Comparison of ENCODE assay signal across 12 cellular contexts in the genomic region with DNA sequence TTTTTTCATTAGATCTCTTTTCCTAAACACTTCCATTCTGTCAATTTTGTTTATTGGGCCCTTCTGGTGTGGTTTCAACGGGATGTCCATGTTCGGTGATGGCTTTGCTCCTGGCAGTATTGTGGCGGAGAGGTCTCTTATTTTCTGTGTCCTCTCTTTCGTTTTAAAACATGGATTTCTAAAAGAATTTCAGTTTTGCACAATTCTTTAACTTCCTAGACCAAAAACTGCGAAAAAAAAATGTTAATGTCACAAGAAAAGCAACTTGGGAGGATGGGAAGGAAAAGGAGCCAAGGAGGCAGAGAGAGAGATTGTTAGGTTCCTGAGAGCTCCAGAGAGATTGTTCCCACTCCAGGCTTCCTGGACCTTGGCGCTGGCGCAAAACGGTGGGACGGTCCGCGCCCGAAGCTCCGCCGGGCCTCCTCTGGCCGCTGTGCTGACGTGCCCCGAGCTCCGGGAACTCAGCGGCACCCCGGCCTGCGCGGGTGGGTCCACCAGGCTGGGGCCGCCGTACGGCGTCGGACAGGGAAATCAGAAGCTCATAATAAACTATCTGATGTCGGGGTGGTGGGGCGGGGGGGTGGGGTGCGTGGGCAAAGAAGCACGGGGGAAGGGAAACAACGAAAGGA. TPM values are rescaled to one million over a fixed set of nuclear protein-coding genes. Genes with fewer than 3 reads are reported as not detected.
A peak's percentile ranks its signal among the peaks of the same experiment; 100 is the strongest.
DNase-seq lines count a peak whose midpoint lies in the region; ATAC-seq and TF ChIP-seq lines count a peak whose summit lies in the region.
"Had no signal": no experiment of that assay in that cellular context is flagged by ENCODE, and none has a peak within 500 bp of the region (broad histone marks: within the 10 kb centered on the region; RNA-seq: fewer than 3 reads in every experiment).

No MANE protein-coding gene starts in this region.

- H3K23ac ChIP-seq in neuronal stem cell (ENCODE audit: low read depth, low read length, poor library complexity), result no peak overlapping the region

- peak overlapping the region; percentile 49 for H3K4me3 ChIP-seq in HUES64 (ENCODE audit: low read length)
- H3K4me3 ChIP-seq in endodermal cell (ENCODE audit: low read length), result no peak overlapping the region
- H3K4me3 ChIP-seq in neuronal stem cell (ENCODE audit: low read length in 2 of 2), result peak overlapping the region in 1 of 2 donors; percentile 19
- H3K4me3 ChIP-seq in upper lobe of right lung, result no peak overlapping the region
- H3K4me3 ChIP-seq: tibial artery had no signal

- no peak overlapping the region for H3K14ac ChIP-seq in neuronal stem cell (ENCODE audit: low read length)

- peaks cover 4% of the 10 kb centered on the region for H3K9me3 Mint-ChIP-seq in T-helper 1 cell treated with Interleukin-12 subunit alpha and Interleukin-12 subunit beta and Interleukin-4 antibody, amounts not matched to agents 30 μg/mL and 1 μg/mL, for 36 hours
- H3K9me3 Mint-ChIP-seq in endodermal cell, result no peaks in the 10 kb centered on the region

- H3K27ac Mint-ChIP-seq in T-helper 1 cell treated with Interleukin-12 subunit alpha and Interleukin-12 subunit beta and Interleukin-4 antibody, amounts not matched to agents 30 μg/mL and 1 μg/mL, for 36 hours, result peak overlapping the region; percentile 83
- H3K27ac Mint-ChIP-seq in endodermal cell, result no peak overlapping the region

- no peak overlapping the region for H2BK120ac ChIP-seq in neuronal stem cell (ENCODE audit: low read depth, low read length)

- peak overlapping the region; percentile 59 for H3K4me3 Mint-ChIP-seq in T-helper 1 cell treated with Interleukin-12 subunit alpha and Interleukin-12 subunit beta and Interleukin-4 antibody, amounts not matched to agents 30 μg/mL and 1 μg/mL, for 36 hours
- peak overlapping the region; percentile 48 for H3K4me3 Mint-ChIP-seq in endodermal cell

- H3K79me1 ChIP-seq in neuronal stem cell (ENCODE audit: low read depth, low read length), result peaks cover 3% of the 10 kb centered on the region

- H3K36me3 ChIP-seq in HUES64 (ENCODE audit: insufficient read depth, low read length), result no peaks in the 10 kb centered on the region
- no peaks in the 10 kb centered on the region for H3K36me3 ChIP-seq in endodermal cell (ENCODE audit: control insufficient read depth, insufficient read depth, low read length)
- H3K36me3 ChIP-seq in neuronal stem cell (replicated peaks in 1 of 2; ENCODE audit: control insufficient read depth in 2 of 2, insufficient read depth in 2 of 2, low read length in 2 of 2), result no peaks in the 10 kb centered on the region
- no peaks in the 10 kb centered on the region for H3K36me3 ChIP-seq in upper lobe of right lung
- H3K36me3 ChIP-seq: tibial artery had no signal

- H2BK12ac ChIP-seq in neuronal stem cell (ENCODE audit: low read length), result no peak overlapping the region

- no peak for ATAC-seq in upper lobe of right lung
- no peak for ATAC-seq in HG03469 (IDR thresholded peaks at IDR 0.05; ENCODE audit: unreplicated experiment)

- no peak overlapping the region for H3K4ac ChIP-seq in neuronal stem cell (ENCODE audit: low read length)

- H3K27me3 Mint-ChIP-seq in T-helper 1 cell treated with Interleukin-12 subunit alpha and Interleukin-12 subunit beta and Interleukin-4 antibody, amounts not matched to agents 30 μg/mL and 1 μg/mL, for 36 hours (ENCODE audit: low read depth), result peaks cover 96% of the 10 kb centered on the region
- peaks cover 99% of the 10 kb centered on the region for H3K27me3 Mint-ChIP-seq in endodermal cell (ENCODE audit: insufficient read depth)

- intact Hi-C loops in upper lobe of right lung (cut with DNase I), result no loop called here

- peak overlapping the region; percentile 57 for H3K4me2 ChIP-seq in neuronal stem cell (ENCODE audit: insufficient read depth, low read length, poor library complexity, severe bottlenecking)

- TF ChIP-seq CTCF in endodermal cell (conservative IDR thresholded peaks at IDR 0.05) (no peak), upper lobe of right lung (IDR thresholded peaks at IDR 0.05) (no peak)

- H2AK5ac ChIP-seq in neuronal stem cell (ENCODE audit: low read depth, low read length), result no peak overlapping the region

- H3K27ac ChIP-seq in HUES64 (ENCODE audit: low read depth, low read length) (peak overlapping the region; percentile 46; the same call in 1 of the 2 replicates), endodermal cell (ENCODE audit: low read depth, low read length) (no peak overlapping the region), neuronal stem cell (replicated peaks; ENCODE audit: low read length) (no peak overlapping the region), upper lobe of right lung (no peak overlapping the region)
- H3K27ac ChIP-seq: tibial artery had no signal

- H3K9me3 ChIP-seq in HUES64 (ENCODE audit: insufficient read depth, low read depth, low read length), result no peaks in the 10 kb centered on the region
- no peaks in the 10 kb centered on the region for H3K9me3 ChIP-seq in endodermal cell (ENCODE audit: control insufficient read depth, low read length)
- H3K9me3 ChIP-seq in neuronal stem cell (replicated peaks in 1 of 2; ENCODE audit: control insufficient read depth in 2 of 2, insufficient read depth in 1 of 2, low read depth in 1 of 2, low read length in 2 of 2), result peaks cover 0 to 2% of the 10 kb centered on the region in 2 donors
- H3K9me3 ChIP-seq in upper lobe of right lung, result no peaks in the 10 kb centered on the region
- H3K9me3 ChIP-seq: tibial artery had no signal

- H3K9ac ChIP-seq in HUES64 (ENCODE audit: low read depth, low read length), result no peak overlapping the region
- H3K9ac ChIP-seq in endodermal cell (ENCODE audit: extremely low read depth, low read length, poor library complexity, severe bottlenecking), result no peak overlapping the region
- no peak overlapping the region for H3K9ac ChIP-seq in neuronal stem cell (ENCODE audit: low read depth, low read length, poor library complexity)

- H2BK15ac ChIP-seq in neuronal stem cell (ENCODE audit: low read length), result no peak overlapping the region

- H2AFZ ChIP-seq in neuronal stem cell (ENCODE audit: low read length), result no peak overlapping the region

- peak overlapping the region; percentile 88 for H3K18ac ChIP-seq in neuronal stem cell (ENCODE audit: low read length)

- H3K4me1 ChIP-seq in HUES64 (ENCODE audit: insufficient read depth, low read length) (peaks cover 50% of the 10 kb centered on the region), endodermal cell (ENCODE audit: control insufficient read depth, insufficient read depth, low read length) (peaks cover 3% of the 10 kb centered on the region), neuronal stem cell (ENCODE audit: control insufficient read depth in 2 of 2, insufficient read depth in 1 of 2, low read depth in 1 of 2, low read length in 2 of 2) (peaks cover 0 to 24% of the 10 kb centered on the region in 2 donors), upper lobe of right lung (peaks cover 19% of the 10 kb centered on the region)

- no peak overlapping the region for H2BK5ac ChIP-seq in neuronal stem cell (ENCODE audit: low read length)

- no peak for DNase-seq in T-helper 1 cell
- DNase-seq in endodermal cell, result peak; percentile 77
- no peak for DNase-seq in neuronal stem cell (ENCODE audit: low spot score)
- DNase-seq in upper lobe of right lung, result no peak
- no peak for DNase-seq in SK-N-DZ (ENCODE audit: low spot score)
- DNase-seq: effector CD8-positive, alpha-beta T cell; SHP77 treated with DMSO at 0.1 percent for 48 hours; tibial artery had no signal

- H3K4me1 Mint-ChIP-seq in T-helper 1 cell treated with Interleukin-12 subunit alpha and Interleukin-12 subunit beta and Interleukin-4 antibody, amounts not matched to agents 30 μg/mL and 1 μg/mL, for 36 hours (ENCODE audit: low read depth), result peaks cover 35% of the 10 kb centered on the region
- peaks cover 44% of the 10 kb centered on the region for H3K4me1 Mint-ChIP-seq in endodermal cell

- H4K91ac ChIP-seq in neuronal stem cell (ENCODE audit: low read depth, low read length, poor library complexity), result no peak overlapping the region

- H3K36me3 Mint-ChIP-seq in T-helper 1 cell treated with Interleukin-12 subunit alpha and Interleukin-12 subunit beta and Interleukin-4 antibody, amounts not matched to agents 30 μg/mL and 1 μg/mL, for 36 hours (ENCODE audit: low read depth), result peaks cover 13% of the 10 kb centered on the region
- no peaks in the 10 kb centered on the region for H3K36me3 Mint-ChIP-seq in endodermal cell (ENCODE audit: low read depth)

- WGBS in HUES64, result under 1% methylated on average over 31 of the region's 32 CpGs
- 1 to 17% methylated on average over 2 to 31 of the region's 32 CpGs for WGBS in endodermal cell (ENCODE audit: insufficient coverage in 1 of 2, insufficient read length in 1 of 2), 2 experiments
- no CpG with 5 or more reads among the region's 32 CpGs for whole genome bisulfite sequencing in neuronal stem cell (ENCODE audit: extremely low coverage in 2 of 2, insufficient read length in 2 of 2, insufficient replicate concordance in 1 of 2), 2 donors

- H3K27me3 ChIP-seq in HUES64 (ENCODE audit: insufficient read depth, low read length), result peaks cover 99% of the 10 kb centered on the region
- H3K27me3 ChIP-seq in endodermal cell (ENCODE audit: control insufficient read depth, insufficient read depth, low read length, poor library complexity, severe bottlenecking), result peaks cover 100% of the 10 kb centered on the region
- H3K27me3 ChIP-seq in neuronal stem cell (ENCODE audit: control insufficient read depth in 3 of 3, insufficient read depth in 3 of 3, low read depth in 1 of 3, low read length in 3 of 3), result peaks cover 49 to 99% (median 86%) of the 10 kb centered on the region in 3 experiments
- peaks cover 100% of the 10 kb centered on the region for H3K27me3 ChIP-seq in upper lobe of right lung

- no peak overlapping the region for H4K8ac ChIP-seq in neuronal stem cell (ENCODE audit: low read depth, low read length)

RNA-seq across cellular contexts. Expression of a gene that starts 0.9 kb away (rescaled TPM):
- polyA plus RNA-seq in HUES64 (2013, experiment 1 of 2), result 3.9 TPM
- 2.3 TPM for polyA plus RNA-seq in HUES64 (2013, experiment 2 of 2)
- total RNA-seq in endodermal cell, result not detected
- 42.2 TPM for polyA plus RNA-seq in endodermal cell (2013, experiment 1 of 2)
- polyA plus RNA-seq in endodermal cell (2013, experiment 2 of 2), result 31.6 TPM
- 0.04 TPM for polyA plus RNA-seq in neuronal stem cell (2013, experiment 1 of 2)
- 0.01 TPM for polyA plus RNA-seq in neuronal stem cell (2013, experiment 2 of 2)
- total RNA-seq in upper lobe of right lung, result not detected
- polyA plus RNA-seq in SK-N-DZ (2014; cell fraction: cytosol; rRNA removed), result not detected in 2 replicates
- polyA plus RNA-seq in SK-N-DZ (2014; cell fraction: nucleus; rRNA removed), result not detected in 2 replicates
- total RNA-seq: mesenteric fat pad had no signal
